ENCODE assay signal across 21 cellular contexts in genomic region chr22:42427211-42427610, GRCh38. TPM values are rescaled to one million over a fixed set of nuclear protein-coding genes. Genes with fewer than 3 reads are reported as not detected.
DNase-seq lines count a peak whose midpoint lies in the region; ATAC-seq, FAIRE-seq and TF ChIP-seq lines count a peak whose summit lies in the region.
"Had no signal": no experiment of that assay in that cellular context is flagged by ENCODE, and none has a peak within 500 bp of the region (broad histone marks: within the 10 kb centered on the region; RNA-seq: fewer than 3 reads in every experiment).

No MANE protein-coding gene starts in this region.

- H3K9me3 ChIP-seq in osteoblast (ENCODE audit: low read depth, low read length) (no peaks in the 10 kb centered on the region), heart left ventricle (no peaks in the 10 kb centered on the region)
- H3K9me3 ChIP-seq: MG63 had no signal

- H3K4me1 ChIP-seq in osteoblast (ENCODE audit: insufficient read depth, low read length) (no peaks in the 10 kb centered on the region), heart left ventricle (peaks cover 0 to 12% (median 0%) of the 10 kb centered on the region in 12 donors)

- H3K4me3 ChIP-seq in bronchial epithelial cell (ENCODE audit: low read depth, low read length), result no peak overlapping the region
- no peak overlapping the region for H3K4me3 ChIP-seq in osteoblast (ENCODE audit: insufficient read depth, low read length)
- no peak overlapping the region for H3K4me3 ChIP-seq in heart left ventricle
- H3K4me3 ChIP-seq: MG63, SK-N-MC had no signal

- no peaks in the 10 kb centered on the region for H3K79me2 ChIP-seq in osteoblast (ENCODE audit: insufficient read depth, low read length)

- H3K4me2 ChIP-seq in osteoblast (ENCODE audit: insufficient read depth, low read length), result no peak overlapping the region

- no peak for ATAC-seq in heart left ventricle
- ATAC-seq: Panc1, Right ventricle myocardium inferior had no signal

- WGBS in heart left ventricle, 4 donors, result 53 to 61% (median 57%) methylated on average over 8 of the region's 8 CpGs

- DNase-seq in NCI-H748 (lab: John Stamatoyannopoulos, UW; ENCODE audit: unreplicated experiment) (peak; percentile 33), NCI-H748 treated with DMSO at 0.1 percent for 48 hours (lab: John Stamatoyannopoulos, UW) (no peak), NCI-H146 (lab: John Stamatoyannopoulos, UW) (peak; percentile 79), bronchial epithelial cell (ENCODE audit: low read depth) (no peak), osteoblast (ENCODE audit: insufficient read length, low spot score, missing footprints) (peak; percentile 49), SHP77 (lab: John Stamatoyannopoulos, UW) (no peak), heart left ventricle (no peak)
- DNase-seq: ACHN; AML-193; Calu3; CD4-positive, CD25-positive, alpha-beta regulatory T cell; DMS79; H9; Karpas-422; MG63; NCI-H1092 treated with DMSO at 0.1 percent for 48 hours; NCI-H2029; NCI-H526 treated with DMSO at 0.1 percent for 48 hours had no signal

- H4K20me1 ChIP-seq in osteoblast (ENCODE audit: insufficient read depth, low read length), result no peaks in the 10 kb centered on the region

- TF ChIP-seq CTCF in bronchial epithelial cell (IDR thresholded peaks at IDR 0.05; ENCODE audit: insufficient read depth, low read length, severe bottlenecking) (no peak), osteoblast (IDR thresholded peaks at IDR 0.05; ENCODE audit: extremely low read depth, low read depth, low read length) (no peak), heart left ventricle (IDR thresholded peaks at IDR 0.05) (no peak)

- FAIRE-seq in bronchial epithelial cell (lab: Jason Lieb, UNC), result peak; percentile 68

- no peaks in the 10 kb centered on the region for H3K36me3 ChIP-seq in bronchial epithelial cell (ENCODE audit: control insufficient read depth, insufficient read depth, low read length)
- H3K36me3 ChIP-seq in osteoblast (ENCODE audit: insufficient read depth, low read length), result no peaks in the 10 kb centered on the region
- H3K36me3 ChIP-seq in heart left ventricle, result no peaks in the 10 kb centered on the region
- H3K36me3 ChIP-seq: MG63 had no signal

- H3K27ac ChIP-seq in osteoblast (ENCODE audit: low read depth, low read length) (no peak overlapping the region), heart left ventricle (no peak overlapping the region)
- H3K27ac ChIP-seq: SK-N-MC had no signal

- no peak for TF ChIP-seq POLR2A in heart left ventricle (IDR thresholded peaks at IDR 0.05)

- H3K27me3 ChIP-seq in bronchial epithelial cell (ENCODE audit: control insufficient read depth, insufficient read depth, low read length) (peaks cover 10% of the 10 kb centered on the region), osteoblast (ENCODE audit: insufficient read depth, low read length) (peaks cover 32% of the 10 kb centered on the region), heart left ventricle (peaks cover 0 to 32% (median 7%) of the 10 kb centered on the region in 9 donors)
- H3K27me3 ChIP-seq: MG63 had no signal

- H2AFZ ChIP-seq in osteoblast (ENCODE audit: low read length), result no peak overlapping the region

- intact Hi-C loops in heart left ventricle (cut with DNase I), result no loop called here

RNA-seq across cellular contexts. Expression of gene NFAM1, which starts 5.0 kb away (rescaled TPM):
- total RNA-seq in bronchial epithelial cell (not detected in 2 replicates), osteoblast (under 0.01 TPM in 2 replicates), heart left ventricle (10 to 100 TPM in 1 of 9 donors, 1 to 10 TPM in 6, under 1 TPM in 2; 0.33 to 13.5 (median 1.3) TPM)
- polyA plus RNA-seq in heart left ventricle, result under 1 TPM; 0.42 to 0.69 TPM

Comparison
In these comparisons a context has a peak if more than half of its experiments do, and no peak if none do; other contexts are left out.
1. DNase-seq: peak in NCI-H748 (single experiment), NCI-H146 (single experiment) and osteoblast (single experiment); none in NCI-H748 treated with DMSO at 0.1 percent for 48 hours (single experiment), bronchial epithelial cell (single experiment), SHP77 (0 of 2) and heart left ventricle (0 of 5).